ENCODE assay signal across 22 cellular contexts in genomic region chr1:246157516-246157915, GRCh38.
A peak's percentile ranks its signal among the peaks of the same experiment; 100 is the strongest.
DNase-seq lines count a peak whose midpoint lies in the region; ATAC-seq, FAIRE-seq and TF ChIP-seq lines count a peak whose summit lies in the region.
"Had no signal": no experiment of that assay in that cellular context is flagged by ENCODE, and none has a peak within 500 bp of the region (broad histone marks: within the 10 kb centered on the region; RNA-seq: fewer than 3 reads in every experiment).

No MANE protein-coding gene starts in this region.

- no peak for TF ChIP-seq POLR2A in NB4 (IDR thresholded peaks at IDR 0.05; ENCODE audit: extremely low read depth, insufficient read length)

- H3K4me3 ChIP-seq in NB4 (ENCODE audit: low read depth, low read length) (no peak overlapping the region), neutrophil (ENCODE audit: low read depth in 1 of 2, low read length in 1 of 2) (no peak overlapping the region), endodermal cell (ENCODE audit: low read length) (no peak overlapping the region)
- H3K4me3 ChIP-seq: ascending aorta, HAP-1, ovary, tibial artery had no signal

- FAIRE-seq in GM19239 (lab: Jason Lieb, UNC): no peak

- H3K4me3 Mint-ChIP-seq in endodermal cell: no peak overlapping the region
- H3K4me3 Mint-ChIP-seq: memory B cell; stimulated activated naive CD8-positive, alpha-beta T cell treated with anti-CD3 and anti-CD28 coated beads, Interleukin-15, Interleukin-2, amounts not matched to agents 100 ng/mL and 50 ng/mL, for 24 hours had no signal

- no peak for TF ChIP-seq CTCF in NB4 (IDR thresholded peaks at IDR 0.05; ENCODE audit: low read depth, low read length)
- no peak for TF ChIP-seq CTCF in neutrophil (IDR thresholded peaks at IDR 0.05)
- no peak for TF ChIP-seq CTCF in endodermal cell (conservative IDR thresholded peaks at IDR 0.05)

- H3K4me1 Mint-ChIP-seq in endodermal cell: peaks cover 17% of the 10 kb centered on the region

- H3K4me1 ChIP-seq in neutrophil (ENCODE audit: control insufficient read depth in 1 of 2, insufficient read depth in 1 of 2, low read depth in 1 of 2, low read length in 1 of 2) (peaks cover 16 to 40% of the 10 kb centered on the region in 2 experiments), endodermal cell (ENCODE audit: control insufficient read depth, insufficient read depth, low read length) (peaks cover 3% of the 10 kb centered on the region)

- peak overlapping the region; percentile 24 for H3K27ac ChIP-seq in neutrophil
- H3K27ac ChIP-seq in endodermal cell (ENCODE audit: low read depth, low read length): no peak overlapping the region
- H3K27ac ChIP-seq: ascending aorta, ovary, tibial artery had no signal

- no peaks in the 10 kb centered on the region for H3K9me3 ChIP-seq in neutrophil
- no peaks in the 10 kb centered on the region for H3K9me3 ChIP-seq in endodermal cell (ENCODE audit: control insufficient read depth, low read length)
- H3K9me3 ChIP-seq: ascending aorta, HAP-1, ovary, tibial artery had no signal

- no peaks in the 10 kb centered on the region for H3K36me3 ChIP-seq in neutrophil
- no peaks in the 10 kb centered on the region for H3K36me3 ChIP-seq in endodermal cell (ENCODE audit: control insufficient read depth, insufficient read depth, low read length)
- H3K36me3 ChIP-seq: ascending aorta, HAP-1, ovary, tibial artery had no signal

- ATAC-seq in HG02678 (IDR thresholded peaks at IDR 0.05; ENCODE audit: unreplicated experiment): no peak
- ATAC-seq: activated naive CD4-positive, alpha-beta T cell treated with anti-CD3 and anti-CD28 coated beads, Interleukin-2, amount 50 U/mL, for 72 hours; right cardiac atrium had no signal

- no peak overlapping the region for H3K27ac Mint-ChIP-seq in endodermal cell
- H3K27ac Mint-ChIP-seq: activated naive CD4-positive, alpha-beta T cell treated with anti-CD3 and anti-CD28 coated beads, Interleukin-2, amount 50 U/mL, for 72 hours; memory B cell; stimulated activated naive CD8-positive, alpha-beta T cell treated with anti-CD3 and anti-CD28 coated beads, Interleukin-15, Interleukin-2, amounts not matched to agents 100 ng/mL and 50 ng/mL, for 24 hours had no signal

- H3K36me3 Mint-ChIP-seq in endodermal cell (ENCODE audit: low read depth): no peaks in the 10 kb centered on the region
- H3K36me3 Mint-ChIP-seq: activated naive CD4-positive, alpha-beta T cell treated with anti-CD3 and anti-CD28 coated beads, Interleukin-2, amount 50 U/mL, for 72 hours had no signal

- WGBS in endodermal cell (ENCODE audit: insufficient coverage in 1 of 2, insufficient read length in 1 of 2), 2 experiments: 81 to 87% methylated on average over 2 of the region's 2 CpGs

- no peaks in the 10 kb centered on the region for H3K27me3 ChIP-seq in neutrophil
- no peaks in the 10 kb centered on the region for H3K27me3 ChIP-seq in endodermal cell (ENCODE audit: control insufficient read depth, insufficient read depth, low read length, poor library complexity, severe bottlenecking)
- H3K27me3 ChIP-seq: ascending aorta, ovary, tibial artery had no signal

- no peaks in the 10 kb centered on the region for H3K9me3 Mint-ChIP-seq in endodermal cell
- H3K9me3 Mint-ChIP-seq: activated naive CD4-positive, alpha-beta T cell treated with anti-CD3 and anti-CD28 coated beads, Interleukin-2, amount 50 U/mL, for 72 hours; memory B cell; stimulated activated naive CD8-positive, alpha-beta T cell treated with anti-CD3 and anti-CD28 coated beads, Interleukin-15, Interleukin-2, amounts not matched to agents 100 ng/mL and 50 ng/mL, for 24 hours had no signal

- no peaks in the 10 kb centered on the region for H3K27me3 Mint-ChIP-seq in endodermal cell (ENCODE audit: insufficient read depth)
- H3K27me3 Mint-ChIP-seq: memory B cell; stimulated activated naive CD8-positive, alpha-beta T cell treated with anti-CD3 and anti-CD28 coated beads, Interleukin-15, Interleukin-2, amounts not matched to agents 100 ng/mL and 50 ng/mL, for 24 hours had no signal

- DNase-seq in GM03348 (ENCODE audit: low spot score) (peak; percentile 20), NB4 (ENCODE audit: low read depth) (peak; percentile 83), SKM-1 (lab: John Stamatoyannopoulos, UW; ENCODE audit: unreplicated experiment) (peak; percentile 75), endodermal cell (no peak), GM19239 (ENCODE audit: insufficient read length, low spot score) (no peak)
- DNase-seq: dermis blood vessel endothelial cell; EL; Karpas-422; kidney glomerular epithelial cell; NCI-H1105 treated with DMSO at 0.1 percent for 48 hours; NCI-H524; ovary; right cardiac atrium; stimulated activated CD4-positive, alpha-beta T cell treated with anti-CD3 and anti-CD28 coated beads, Interleukin-12 subunit alpha, Interleukin-12 subunit beta, amount 100 ng/mL, for 4 hours; tibial artery had no signal

- no peak overlapping the region for H3K9ac ChIP-seq in endodermal cell (ENCODE audit: extremely low read depth, low read length, poor library complexity, severe bottlenecking)

Comparison
In these comparisons a context has a peak if more than half of its experiments do, and no peak if none do; other contexts are left out.
1. DNase-seq: peak in GM03348 (single experiment), NB4 (single experiment) and SKM-1 (single experiment); none in endodermal cell (single experiment) and GM19239 (single experiment).